In genomic region chr1:170665625-170666024, GRCh38 we compare ENCODE assay signal across 16 cellular contexts. TPM values are rescaled to one million over a fixed set of nuclear protein-coding genes. Genes with fewer than 3 reads are reported as not detected.
A peak's percentile ranks its signal among the peaks of the same experiment; 100 is the strongest.
DNase-seq lines count a peak whose midpoint lies in the region; FAIRE-seq and TF ChIP-seq lines count a peak whose summit lies in the region.
"Had no signal": no experiment of that assay in that cellular context is flagged by ENCODE, and none has a peak within 500 bp of the region (broad histone marks: within the 10 kb centered on the region; RNA-seq: fewer than 3 reads in every experiment).

No MANE protein-coding gene starts in this region.

- no peak for TF ChIP-seq POLR2A in ovary (IDR thresholded peaks at IDR 0.05)

- H3K4me1 Mint-ChIP-seq in HFFc6 (ENCODE audit: low read depth) (peaks cover 63% of the 10 kb centered on the region), endothelial cell (ENCODE audit: unreplicated experiment) (peaks cover 47% of the 10 kb centered on the region)

- H3K36me3 ChIP-seq in ovary (no peaks in the 10 kb centered on the region), A673 (ENCODE audit: insufficient read depth, low read length, poor library complexity, severe bottlenecking) (no peaks in the 10 kb centered on the region)
- H3K36me3 ChIP-seq: BLaER1 treated with 17β-estradiol and CSF1 and Interleukin-3, amounts not matched to agents 10 nM and 100 nM had no signal

- H3K27ac ChIP-seq in ovary (peak overlapping the region in 1 of 2 donors; percentile 85), A673 (ENCODE audit: low read depth, low read length, poor library complexity, severe bottlenecking) (no peak overlapping the region)
- H3K27ac ChIP-seq: BLaER1 treated with 17β-estradiol and CSF1 and Interleukin-3, amounts not matched to agents 10 nM and 100 nM had no signal

- H3K27ac Mint-ChIP-seq in HFFc6, result peak overlapping the region; percentile 92
- H3K27ac Mint-ChIP-seq in endothelial cell (ENCODE audit: unreplicated experiment), result no peak overlapping the region
- H3K27ac Mint-ChIP-seq: activated naive CD8-positive, alpha-beta T cell had no signal

- TF ChIP-seq CTCF in AG04449 (IDR thresholded peaks at IDR 0.05; ENCODE audit: insufficient read depth, low read length, missing control alignments), result no peak
- TF ChIP-seq CTCF in HFFc6 (IDR thresholded peaks at IDR 0.05), result no peak
- TF ChIP-seq CTCF in endothelial cell (IDR thresholded peaks at IDR 0.05; ENCODE audit: unreplicated experiment), result no peak
- TF ChIP-seq CTCF in ovary (IDR thresholded peaks at IDR 0.05), result no peak
- TF ChIP-seq CTCF in A673 (conservative IDR thresholded peaks at IDR 0.05; ENCODE audit: low read depth, low read length), result no peak

- no peak for FAIRE-seq in urothelium cell line (lab: Jason Lieb, UNC)
- no peak for FAIRE-seq in RCC 7860 (lab: Jason Lieb, UNC)
- FAIRE-seq: endometrium had no signal

- H3K9me3 Mint-ChIP-seq in HFFc6 (peaks cover 55% of the 10 kb centered on the region), endothelial cell (ENCODE audit: unreplicated experiment) (no peaks in the 10 kb centered on the region)

- H3K4me1 ChIP-seq in ovary (ENCODE audit: insufficient read depth), result peaks cover 2% of the 10 kb centered on the region
- H3K4me1 ChIP-seq in A673 (ENCODE audit: insufficient read depth, low read length, poor library complexity, severe bottlenecking), result peaks cover 15% of the 10 kb centered on the region

- DNase-seq in AG04449 (ENCODE audit: low read depth, low spot score), result no peak
- DNase-seq in HFFc6, result no peak
- DNase-seq in endothelial cell (ENCODE audit: low spot score), result no peak
- DNase-seq in ovary, result peak in 3 of 5 donors; percentile 31 to 39 (median 31)
- DNase-seq in urothelium cell line (ENCODE audit: low spot score), result no peak
- no peak for DNase-seq in NCI-H1417 (lab: John Stamatoyannopoulos, UW)
- no peak for DNase-seq in A673 (ENCODE audit: low spot score)
- no peak for DNase-seq in RCC 7860 (ENCODE audit: low spot score)
- DNase-seq: activated CD8-positive, alpha-beta memory T cell treated with anti-CD3 and anti-CD28 coated beads for 24 hours; HCEC 1CT; NCI-H2029; stimulated activated CD4-positive, alpha-beta T cell treated with anti-CD3 and anti-CD28 coated beads, Interleukin-2, amount 100 ng/mL, for 48 hours had no signal

- H3K27me3 ChIP-seq in ovary, result no peaks in the 10 kb centered on the region
- H3K27me3 ChIP-seq in A673 (replicated peaks; ENCODE audit: insufficient read depth, low read depth, low read length, poor library complexity), result peaks cover 80% of the 10 kb centered on the region

- peak overlapping the region; percentile 94 for H3K4me3 Mint-ChIP-seq in HFFc6
- peak overlapping the region; percentile 29 for H3K4me3 Mint-ChIP-seq in endothelial cell (ENCODE audit: unreplicated experiment)

- WGBS in ovary, 3 donors, result 61 to 94% (median 92%) methylated on average over 14 of the region's 14 CpGs

- BruUV-seq in A673 (replicated peaks; lab: Mats Ljungman, UMichigan), result no TSS peak

- TF ChIP-seq EP300 in ovary (IDR thresholded peaks at IDR 0.05), result no peak

- CTCF ChIA-PET in AG04449 (lab: Yijun Ruan, JAX) (interaction anchor here (1.0 to 1.8 kb wide), 4 partner anchors 100 to 737 kb away, joined by 3 to 5 read pairs (median 4); no protein-coding TSS in a partner anchor), A673 (lab: Charles Lee) (no interaction called here)

- peaks cover 66% of the 10 kb centered on the region for H3K36me3 Mint-ChIP-seq in HFFc6 (ENCODE audit: low read depth)
- no peaks in the 10 kb centered on the region for H3K36me3 Mint-ChIP-seq in endothelial cell (ENCODE audit: low read depth, unreplicated experiment)
- H3K36me3 Mint-ChIP-seq: activated naive CD8-positive, alpha-beta T cell had no signal

- H3K9me3 ChIP-seq in ovary (no peaks in the 10 kb centered on the region), A673 (ENCODE audit: low read depth, low read length, poor library complexity, severe bottlenecking) (no peaks in the 10 kb centered on the region)

- POLR2A ChIA-PET in AG04449 (lab: Yijun Ruan, JAX) (interaction anchor here (0.7 to 1.7 kb wide), 4 partner anchors 33 to 134 kb away, joined by 3 to 9 read pairs (median 3); partner anchors contain the start of gene GORAB), A673 (lab: Charles Lee; ENCODE audit: low non-redundant PET) (no interaction called here)

- intact Hi-C loops in ovary (cut with DNase I) (loop anchor here in 3 of 4 donors (2.0 to 10.0 kb wide), 4 partner anchors 81 to 451 kb away; no protein-coding TSS in a partner anchor), A673 (cut with micrococcal nuclease; ENCODE audit: unreplicated experiment) (loop anchor here (2.0 kb wide), 1 partner anchor 171 kb away; no protein-coding TSS in a partner anchor)

- H3K27me3 Mint-ChIP-seq in HFFc6 (ENCODE audit: insufficient read depth) (peaks cover 9% of the 10 kb centered on the region), endothelial cell (ENCODE audit: unreplicated experiment) (peaks cover 47% of the 10 kb centered on the region)

- H3K4me3 ChIP-seq in AG04449 (ENCODE audit: low read depth, low read length) (peak overlapping the region; percentile 95), ovary (peak overlapping the region; percentile 78), A673 (ENCODE audit: low read depth, low read length, poor library complexity, severe bottlenecking) (no peak overlapping the region)
- H3K4me3 ChIP-seq: BLaER1 treated with 17β-estradiol and CSF1 and Interleukin-3, amounts not matched to agents 10 nM and 100 nM had no signal

RNA-seq across cellular contexts. Expression of gene PRRX1, which starts 1.7 kb away (rescaled TPM):
- 100 to 1,000 TPM; 151 to 310 (median 270) TPM for total RNA-seq in HFFc6 (2021; fragmentation: NEBNext Ultra II Directional; extraction: Animal tissue kit (Norgen Biotek cat#: 25700))
- not detected for total RNA-seq in endothelial cell (ENCODE audit: unreplicated experiment)
- total RNA-seq in ovary, result 10 to 100 TPM; 36.6 to 64.9 (median 60.8) TPM
- polyA plus RNA-seq in ovary, result 10 to 100 TPM; 31.2 to 80.3 TPM
- total RNA-seq in A673 (2021), result 4.5 and 5.6 TPM in 2 replicates
- total RNA-seq: T-helper 1 cell treated with Interleukin-12 subunit alpha and Interleukin-12 subunit beta and Interleukin-4 antibody, amounts not matched to agents 30 ng/mL and 1 ng/mL, for 36 hours had no signal

Comparison
In these comparisons a context has a peak if more than half of its experiments do, and no peak if none do; other contexts are left out.
1. DNase-seq: peak in ovary (3 of 5); none in AG04449 (single experiment), HFFc6 (single experiment), endothelial cell (single experiment), urothelium cell line (single experiment), NCI-H1417 (0 of 3), A673 (single experiment) and RCC 7860 (single experiment).